Comparison of ENCODE assay signal across 22 cellular contexts in genomic region chr9:136322756-136323330, GRCh38. TPM values are rescaled to one million over a fixed set of nuclear protein-coding genes. Genes with fewer than 3 reads are reported as not detected.
"Had no signal": no experiment of that assay in that cellular context is flagged by ENCODE, and none has a peak within 500 bp of the region (broad histone marks: within the 10 kb centered on the region; RNA-seq: fewer than 3 reads in every experiment).

No MANE protein-coding gene starts in this region.

- H3K9me3 Mint-ChIP-seq: immature natural killer cell; naive thymus-derived CD8-positive, alpha-beta T cell; neural crest cell had no signal

- H3K4me3 Mint-ChIP-seq: immature natural killer cell had no signal

- FAIRE-seq: small intestine had no signal

- H3K36me3 Mint-ChIP-seq: immature natural killer cell; naive thymus-derived CD8-positive, alpha-beta T cell had no signal

- H3K27me3 Mint-ChIP-seq: naive thymus-derived CD8-positive, alpha-beta T cell had no signal

- H3K9me3 ChIP-seq: esophagus muscularis mucosa, gastroesophageal sphincter, mucosa of descending colon, ovary, right atrium auricular region, upper lobe of left lung, uterus had no signal

- H3K27ac ChIP-seq: dorsolateral prefrontal cortex, esophagus muscularis mucosa, gastroesophageal sphincter, ovary, uterus had no signal

- H3K27me3 ChIP-seq: dorsolateral prefrontal cortex, esophagus muscularis mucosa, gastroesophageal sphincter, ovary, right atrium auricular region, upper lobe of left lung, uterus had no signal

- H3K4me3 ChIP-seq: dorsolateral prefrontal cortex, esophagus muscularis mucosa, gastroesophageal sphincter, mucosa of descending colon, ovary, right atrium auricular region, upper lobe of left lung, uterus had no signal

- H3K36me3 ChIP-seq: esophagus muscularis mucosa, gastroesophageal sphincter, ovary, right atrium auricular region, upper lobe of left lung, uterus had no signal

- H3K27ac Mint-ChIP-seq: immature natural killer cell had no signal

- DNase-seq: cortex of kidney; dorsolateral prefrontal cortex; effector CD8-positive, alpha-beta T cell; glutamatergic neuron; immature natural killer cell; naive thymus-derived CD8-positive, alpha-beta T cell; nucleus accumbens; stimulated activated CD4-positive, alpha-beta T cell treated with anti-CD3 and anti-CD28 coated beads, Interleukin-12 subunit alpha, Interleukin-12 subunit beta, amount 100 ng/mL, for 4 hours; stimulated activated naive CD4-positive, alpha-beta T cell treated with Interleukin-2 at 50 U/mL for 16 hours; uterus had no signal

RNA-seq across cellular contexts. Expression of gene CCDC187, which starts 18.9 kb away (rescaled TPM):
- total RNA-seq: chondrocyte; esophagus muscularis mucosa; gastroesophageal sphincter; lung microvascular endothelial cell; naive thymus-derived CD8-positive, alpha-beta T cell; posterior vena cava; right atrium auricular region had no signal
- polyA plus RNA-seq: immature natural killer cell; liver; naive thymus-derived CD8-positive, alpha-beta T cell had no signal
